ENCODE assay signal across 31 cellular contexts in genomic region chr4:6662591-6662990, GRCh38. TPM values are rescaled to one million over a fixed set of nuclear protein-coding genes. Genes with fewer than 3 reads are reported as not detected.
"Had no signal": no experiment of that assay in that cellular context is flagged by ENCODE, and none has a peak within 500 bp of the region (broad histone marks: within the 10 kb centered on the region; RNA-seq: fewer than 3 reads in every experiment).

No MANE protein-coding gene starts in this region.

- H3K4me1 ChIP-seq: breast epithelium, colonic mucosa had no signal

- H3K36me3 Mint-ChIP-seq: activated naive CD4-positive, alpha-beta T cell treated with anti-CD3 and anti-CD28 coated beads, Interleukin-2, amount 10 ng/mL, durations not matched to agents 7 days and 5 days; activated naive CD4-positive, alpha-beta T cell treated with anti-CD3 and anti-CD28 coated beads, Interleukin-2, amount 50 U/mL, for 72 hours; activated naive CD8-positive, alpha-beta T cell treated with anti-CD3 and anti-CD28 coated beads, Interleukin-2, amount 10 ng/mL, durations not matched to agents 7 days and 5 days; WTC11 had no signal

- H3K9me3 ChIP-seq: ascending aorta, breast epithelium, colonic mucosa, esophagus squamous epithelium had no signal

- H3K36me3 ChIP-seq: ascending aorta, breast epithelium, cardiac muscle cell, colonic mucosa, esophagus squamous epithelium had no signal

- H3K27ac ChIP-seq: ascending aorta, breast epithelium, cardiac muscle cell, colonic mucosa, epithelial cell of prostate, esophagus squamous epithelium, VCaP had no signal

- ATAC-seq: activated naive CD4-positive, alpha-beta T cell treated with anti-CD3 and anti-CD28 coated beads, Interleukin-2, amount 50 U/mL, for 72 hours; activated T-cell treated with anti-CD3 and anti-CD28 coated beads, Interleukin-2, amount 50 U/mL, for 72 hours; WTC11 had no signal

- H3K4me3 ChIP-seq: ascending aorta, breast epithelium, cardiac muscle cell, colonic mucosa, esophagus squamous epithelium had no signal

- H3K27me3 ChIP-seq: ascending aorta, breast epithelium had no signal

- H3K9me3 Mint-ChIP-seq: activated CD4-positive, alpha-beta memory T cell treated with anti-CD3 and anti-CD28 coated beads, Interleukin-2, amount 10 ng/mL, durations not matched to agents 7 days and 5 days; activated CD4-positive, alpha-beta T cell treated with anti-CD3 and anti-CD28 coated beads, Interleukin-2, amount 10 ng/mL, durations not matched to agents 7 days and 5 days; activated naive CD4-positive, alpha-beta T cell treated with anti-CD3 and anti-CD28 coated beads, Interleukin-2, amount 10 ng/mL, durations not matched to agents 7 days and 5 days; activated naive CD4-positive, alpha-beta T cell treated with anti-CD3 and anti-CD28 coated beads, Interleukin-2, amount 50 U/mL, for 72 hours; activated naive CD8-positive, alpha-beta T cell treated with anti-CD3 and anti-CD28 coated beads, Interleukin-2, amount 10 ng/mL, durations not matched to agents 7 days and 5 days; activated T-cell treated with anti-CD3 and anti-CD28 coated beads, Interleukin-2, amount 50 U/mL, for 24 hours; activated T-cell treated with anti-CD3 and anti-CD28 coated beads, Interleukin-2, amount 50 U/mL, for 72 hours; WTC11 had no signal

- H3K4me1 Mint-ChIP-seq: brain had no signal

- H3K27ac Mint-ChIP-seq: activated CD4-positive, alpha-beta memory T cell treated with anti-CD3 and anti-CD28 coated beads, Interleukin-2, amount 10 ng/mL, durations not matched to agents 7 days and 5 days; activated CD4-positive, alpha-beta T cell treated with anti-CD3 and anti-CD28 coated beads, Interleukin-2, amount 10 ng/mL, durations not matched to agents 7 days and 5 days; activated naive CD4-positive, alpha-beta T cell treated with anti-CD3 and anti-CD28 coated beads, Interleukin-2, amount 10 ng/mL, durations not matched to agents 7 days and 5 days; activated naive CD4-positive, alpha-beta T cell treated with anti-CD3 and anti-CD28 coated beads, Interleukin-2, amount 50 U/mL, for 72 hours; activated naive CD8-positive, alpha-beta T cell treated with anti-CD3 and anti-CD28 coated beads, Interleukin-2, amount 10 ng/mL, durations not matched to agents 7 days and 5 days; activated T-cell treated with anti-CD3 and anti-CD28 coated beads, Interleukin-2, amount 50 U/mL, for 24 hours; activated T-cell treated with anti-CD3 and anti-CD28 coated beads, Interleukin-2, amount 50 U/mL, for 72 hours; brain; WTC11 had no signal

- DNase-seq: activated CD4-positive, alpha-beta memory T cell treated with anti-CD3 and anti-CD28 coated beads, Interleukin-2, amount 10 ng/mL, durations not matched to agents 7 days and 5 days; activated CD4-positive, alpha-beta T cell treated with anti-CD3 and anti-CD28 coated beads for 1 hour; activated CD4-positive, alpha-beta T cell treated with anti-CD3 and anti-CD28 coated beads for 4 hours; activated CD4-positive, alpha-beta T cell treated with anti-CD3 and anti-CD28 coated beads, Interleukin-2, amount 10 ng/mL, durations not matched to agents 7 days and 5 days; activated CD4-positive, alpha-beta T cell treated with anti-CD3 and anti-CD28 coated beads, Interleukin-2, amount 50 U/mL, for 4 hours; activated CD8-positive, alpha-beta memory T cell treated with anti-CD3 and anti-CD28 coated beads, Interleukin-2, amount 50 U/mL, for 48 hours; activated gamma-delta T cell; activated naive CD4-positive, alpha-beta T cell; activated naive CD8-positive, alpha-beta T cell treated with anti-CD3 and anti-CD28 coated beads, Interleukin-2, amount 10 ng/mL, durations not matched to agents 7 days and 5 days; activated T-cell treated with anti-CD3 and anti-CD28 coated beads for 4 hours; activated T-cell treated with anti-CD3 and anti-CD28 coated beads, Interleukin-2, amount 50 U/mL, for 24 hours; activated T-cell treated with anti-CD3 and anti-CD28 coated beads, Interleukin-2, amount 50 U/mL, for 72 hours; central memory CD4-positive, alpha-beta T cell; cerebellar nuclear complex; colonic mucosa; effector CD8-positive, alpha-beta T cell; esophagus squamous epithelium; head of caudate nucleus; T-helper 2 cell had no signal

- H3K4me3 Mint-ChIP-seq: activated CD4-positive, alpha-beta memory T cell treated with anti-CD3 and anti-CD28 coated beads, Interleukin-2, amount 10 ng/mL, durations not matched to agents 7 days and 5 days; activated CD4-positive, alpha-beta T cell treated with anti-CD3 and anti-CD28 coated beads, Interleukin-2, amount 10 ng/mL, durations not matched to agents 7 days and 5 days; activated naive CD4-positive, alpha-beta T cell treated with anti-CD3 and anti-CD28 coated beads, Interleukin-2, amount 10 ng/mL, durations not matched to agents 7 days and 5 days; activated naive CD8-positive, alpha-beta T cell treated with anti-CD3 and anti-CD28 coated beads, Interleukin-2, amount 10 ng/mL, durations not matched to agents 7 days and 5 days; activated T-cell treated with anti-CD3 and anti-CD28 coated beads, Interleukin-2, amount 50 U/mL, for 24 hours; activated T-cell treated with anti-CD3 and anti-CD28 coated beads, Interleukin-2, amount 50 U/mL, for 72 hours; brain; WTC11 had no signal

RNA-seq across cellular contexts. Expression of gene S100P, which starts 31.1 kb away (rescaled TPM):
- total RNA-seq: ascending aorta, cardiac muscle cell, endothelial cell of umbilical vein, fibroblast of lung, fibroblast of villous mesenchyme, WTC11 had no signal
- polyA plus RNA-seq: cardiac muscle cell, endothelial cell of umbilical vein, fibroblast of lung had no signal
